Comparison of ENCODE assay signal across 2 cellular contexts in genomic region chr1:160186734-160187133, GRCh38.
TF ChIP-seq lines count a peak whose summit lies in the region.

No MANE protein-coding gene starts in this region.

TF ChIP-seq in HEK293, 187 proteins besides CTCF, POLR2A, EP300 and RAD21:
- TF ChIP-seq ZNF423 (tag by site-specific recombination; IDR thresholded peaks at IDR 0.05) (no peak), WT1 (tag by site-specific recombination; IDR thresholded peaks at IDR 0.05) (no peak), ZNF350 (tag by site-specific recombination; IDR thresholded peaks at IDR 0.05) (no peak), ZNF501 (tag by site-specific recombination; IDR thresholded peaks at IDR 0.05) (no peak), ZNF449 (tag by site-specific recombination; IDR thresholded peaks at IDR 0.05) (peak; percentile 92), ZNF514 (tag by site-specific recombination; IDR thresholded peaks at IDR 0.05) (no peak)
- TF ChIP-seq, protein P1, sequence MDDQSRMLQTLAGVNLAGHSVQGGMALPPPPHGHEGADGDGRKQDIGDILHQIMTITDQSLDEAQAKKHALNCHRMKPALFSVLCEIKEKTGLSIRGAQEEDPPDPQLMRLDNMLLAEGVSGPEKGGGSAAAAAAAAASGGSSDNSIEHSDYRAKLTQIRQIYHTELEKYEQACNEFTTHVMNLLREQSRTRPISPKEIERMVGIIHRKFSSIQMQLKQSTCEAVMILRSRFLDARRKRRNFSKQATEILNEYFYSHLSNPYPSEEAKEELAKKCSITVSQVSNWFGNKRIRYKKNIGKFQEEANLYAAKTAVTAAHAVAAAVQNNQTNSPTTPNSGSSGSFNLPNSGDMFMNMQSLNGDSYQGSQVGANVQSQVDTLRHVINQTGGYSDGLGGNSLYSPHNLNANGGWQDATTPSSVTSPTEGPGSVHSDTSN (CRISPR knock-in tag; IDR thresholded peaks at IDR 0.05), result no peak
- TF ChIP-seq, protein P2, sequence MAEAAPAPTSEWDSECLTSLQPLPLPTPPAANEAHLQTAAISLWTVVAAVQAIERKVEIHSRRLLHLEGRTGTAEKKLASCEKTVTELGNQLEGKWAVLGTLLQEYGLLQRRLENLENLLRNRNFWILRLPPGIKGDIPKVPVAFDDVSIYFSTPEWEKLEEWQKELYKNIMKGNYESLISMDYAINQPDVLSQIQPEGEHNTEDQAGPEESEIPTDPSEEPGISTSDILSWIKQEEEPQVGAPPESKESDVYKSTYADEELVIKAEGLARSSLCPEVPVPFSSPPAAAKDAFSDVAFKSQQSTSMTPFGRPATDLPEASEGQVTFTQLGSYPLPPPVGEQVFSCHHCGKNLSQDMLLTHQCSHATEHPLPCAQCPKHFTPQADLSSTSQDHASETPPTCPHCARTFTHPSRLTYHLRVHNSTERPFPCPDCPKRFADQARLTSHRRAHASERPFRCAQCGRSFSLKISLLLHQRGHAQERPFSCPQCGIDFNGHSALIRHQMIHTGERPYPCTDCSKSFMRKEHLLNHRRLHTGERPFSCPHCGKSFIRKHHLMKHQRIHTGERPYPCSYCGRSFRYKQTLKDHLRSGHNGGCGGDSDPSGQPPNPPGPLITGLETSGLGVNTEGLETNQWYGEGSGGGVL (tag by site-specific recombination; IDR thresholded peaks at IDR 0.05), result no peak

TF ChIP-seq in H1, 55 proteins besides CTCF, POLR2A, EP300 and RAD21:
- TF ChIP-seq GTF2F1 (IDR thresholded peaks at IDR 0.05; ENCODE audit: borderline replicate concordance, low read depth, low read length) (no peak), ASH2L (IDR thresholded peaks at IDR 0.05; ENCODE audit: low read length) (no peak), RBBP5 (IDR thresholded peaks at IDR 0.05; ENCODE audit: borderline replicate concordance, low read depth, low read length) (no peak), EGR1 (IDR thresholded peaks at IDR 0.05; ENCODE audit: borderline replicate concordance, low read depth, low read length) (no peak), CREB1 (IDR thresholded peaks at IDR 0.05) (no peak), SP2 (IDR thresholded peaks at IDR 0.05; ENCODE audit: low read length) (no peak), KDM4A (IDR thresholded peaks at IDR 0.05; ENCODE audit: low read depth, low read length, severe bottlenecking) (no peak), ATF3 (IDR thresholded peaks at IDR 0.05; ENCODE audit: insufficient read depth, low read depth, low read length) (no peak), ATF2 (IDR thresholded peaks at IDR 0.05; ENCODE audit: low read length) (no peak), CTBP2 (IDR thresholded peaks at IDR 0.05; ENCODE audit: borderline replicate concordance, insufficient read depth, insufficient read length, low read length) (no peak)
